Comparison of ENCODE assay signal across 8 cellular contexts in genomic region chr10:13587367-13587766, GRCh38. TPM values are rescaled to one million over a fixed set of nuclear protein-coding genes. Genes with fewer than 3 reads are reported as not detected.
DNase-seq lines count a peak whose midpoint lies in the region; ATAC-seq, FAIRE-seq and TF ChIP-seq lines count a peak whose summit lies in the region.

No MANE protein-coding gene starts in this region.

- H3K36me3 ChIP-seq in MG63: peaks cover 2% of the 10 kb centered on the region; the same call in 1 of the 2 replicates
- H3K36me3 ChIP-seq in bronchial epithelial cell (ENCODE audit: control insufficient read depth, insufficient read depth, low read length): peaks cover 1% of the 10 kb centered on the region
- no peaks in the 10 kb centered on the region for H3K36me3 ChIP-seq in right lobe of liver
- peaks cover 0 to 8% (median 2%) of the 10 kb centered on the region in 4 donors for H3K36me3 ChIP-seq in upper lobe of left lung

- intact Hi-C loops in right lobe of liver (cut with DNase I): no loop called here

- FAIRE-seq in bronchial epithelial cell (lab: Jason Lieb, UNC): no peak

- peak overlapping the region; percentile 91 for H3K4me3 ChIP-seq in MG63
- peak overlapping the region; percentile 59 for H3K4me3 ChIP-seq in bronchial epithelial cell (ENCODE audit: low read depth, low read length)
- H3K4me3 ChIP-seq in right lobe of liver: peak overlapping the region; percentile 76 to 92 (median 77)
- peak overlapping the region; percentile 74 to 93 (median 81) for H3K4me3 ChIP-seq in upper lobe of left lung

- TF ChIP-seq POLR2A in right lobe of liver (IDR thresholded peaks at IDR 0.05) (no peak), upper lobe of left lung (IDR thresholded peaks at IDR 0.05) (no peak)

- H3K9me3 ChIP-seq in MG63: no peaks in the 10 kb centered on the region
- H3K9me3 ChIP-seq in right lobe of liver: no peaks in the 10 kb centered on the region
- H3K9me3 ChIP-seq in upper lobe of left lung: no peaks in the 10 kb centered on the region

- ATAC-seq in right lobe of liver (peak; percentile 25 to 41 (median 32)), upper lobe of left lung (ENCODE audit: low FRiP score in 2 of 2) (peak; percentile 34 to 54), GM21576 (IDR thresholded peaks at IDR 0.05; ENCODE audit: unreplicated experiment) (no peak), HG03565 (IDR thresholded peaks at IDR 0.05; ENCODE audit: unreplicated experiment) (no peak)

- H3K27ac ChIP-seq in right lobe of liver (peak overlapping the region in 1 of 3 donors; percentile 27), upper lobe of left lung (peak overlapping the region in 3 of 4 donors; percentile 59 to 84 (median 74))

- H3K4me1 ChIP-seq in right lobe of liver (peaks cover 0 to 7% (median 0%) of the 10 kb centered on the region in 4 donors), upper lobe of left lung (peaks cover 8 to 18% (median 11%) of the 10 kb centered on the region in 4 donors)

- no peak for TF ChIP-seq CTCF in bronchial epithelial cell (IDR thresholded peaks at IDR 0.05; ENCODE audit: insufficient read depth, low read length, severe bottlenecking)
- TF ChIP-seq CTCF in right lobe of liver (IDR thresholded peaks at IDR 0.05): no peak
- TF ChIP-seq CTCF in upper lobe of left lung (IDR thresholded peaks at IDR 0.05): no peak

- H3K27me3 ChIP-seq in MG63 (peaks cover 14% of the 10 kb centered on the region), bronchial epithelial cell (ENCODE audit: control insufficient read depth, insufficient read depth, low read length) (no peaks in the 10 kb centered on the region), right lobe of liver (no peaks in the 10 kb centered on the region), upper lobe of left lung (no peaks in the 10 kb centered on the region)

- DNase-seq in EH (ENCODE audit: low read depth) (peak; percentile 12), MG63 (peak; percentile 4), bronchial epithelial cell (ENCODE audit: low read depth) (no peak), right lobe of liver (peak in 1 of 3 donors; percentile 55), upper lobe of left lung (no peak), SKM-1 (lab: John Stamatoyannopoulos, UW; ENCODE audit: unreplicated experiment) (no peak)

- no peak for TF ChIP-seq EP300 in upper lobe of left lung (IDR thresholded peaks at IDR 0.05)

- 6% methylated on average over 17 of the region's 18 CpGs for WGBS in right lobe of liver (ENCODE audit: insufficient coverage, low coverage, low lambda C conversion rate, missing lambda C conversion rate)
- 1 to 4% methylated on average over 17 to 18 of the region's 18 CpGs for WGBS in upper lobe of left lung, 2 donors

RNA-seq across cellular contexts. Expression of gene PRPF18, which starts 0.6 kb away (rescaled TPM):
- total RNA-seq in MG63 (2014; rRNA removed; shearing (Covaris generic); ENCODE audit: low replicate concordance): 18.3 and 23.8 TPM in 2 replicates
- 41.9 and 52.4 TPM in 2 replicates for total RNA-seq in bronchial epithelial cell
- 10 to 100 TPM in 4 of 6 experiments, 1 to 10 TPM in 2; 8.1 to 16.1 (median 11.5) TPM for total RNA-seq in right lobe of liver
- total RNA-seq in upper lobe of left lung: 10 to 100 TPM; 14.4 to 50.3 (median 22.3) TPM

RNA-seq across cellular contexts. Expression of gene BEND7, which starts 58.6 kb away (rescaled TPM):
- total RNA-seq in MG63 (2014; rRNA removed; shearing (Covaris generic); ENCODE audit: low replicate concordance): 3.6 and 4.5 TPM in 2 replicates
- total RNA-seq in bronchial epithelial cell (1.3 and 4.2 TPM in 2 replicates), right lobe of liver (10 to 100 TPM; 14.5 to 21.5 (median 15.6) TPM), upper lobe of left lung (10 to 100 TPM; 12.4 to 57.6 (median 26.4) TPM)

Comparison
In these comparisons a context has a peak if more than half of its experiments do, and no peak if none do; other contexts are left out.
1. DNase-seq: peak in EH (single experiment) and MG63 (single experiment); none in bronchial epithelial cell (single experiment), upper lobe of left lung (0 of 2) and SKM-1 (single experiment).
2. ATAC-seq: peak in right lobe of liver (4 of 4) and upper lobe of left lung (2 of 2); none in GM21576 (single experiment) and HG03565 (single experiment).
3. Peak in every context shown above with its lines, with median percentiles within 50 percentile points of each other: H3K4me3 ChIP-seq.